Comparison of ENCODE assay signal across 17 cellular contexts in genomic region chr1:90724361-90724760, GRCh38. TPM values are rescaled to one million over a fixed set of nuclear protein-coding genes. Genes with fewer than 3 reads are reported as not detected.
A peak's percentile ranks its signal among the peaks of the same experiment; 100 is the strongest.
DNase-seq lines count a peak whose midpoint lies in the region; ATAC-seq, FAIRE-seq and TF ChIP-seq lines count a peak whose summit lies in the region.
"Had no signal": no experiment of that assay in that cellular context is flagged by ENCODE, and none has a peak within 500 bp of the region (broad histone marks: within the 10 kb centered on the region; RNA-seq: fewer than 3 reads in every experiment).

No MANE protein-coding gene starts in this region.

- H3K9me3 Mint-ChIP-seq in CD8-positive, alpha-beta T cell: peaks cover 22% of the 10 kb centered on the region
- H3K9me3 Mint-ChIP-seq in astrocyte (ENCODE audit: unreplicated experiment): peaks cover 16% of the 10 kb centered on the region
- peaks cover 2% of the 10 kb centered on the region for H3K9me3 Mint-ChIP-seq in natural killer cell treated with Interleukin-12 subunit alpha and Interleukin-12 subunit beta and Interleukin-15 and Interleukin-18, amount 100 ng/mL, for 72 hours

- peaks cover 32% of the 10 kb centered on the region for H3K4me1 ChIP-seq in CD8-positive, alpha-beta T cell (ENCODE audit: insufficient read depth, low read length)
- H3K4me1 ChIP-seq in astrocyte (ENCODE audit: insufficient read depth, low read length): no peaks in the 10 kb centered on the region

- CTCF ChIA-PET in CD8-positive, alpha-beta T cell (lab: Charles Lee): no interaction called here

- POLR2A ChIA-PET in CD8-positive, alpha-beta T cell (lab: Charles Lee): no interaction called here

- no peak for ATAC-seq in CD8-positive, alpha-beta T cell
- no peak for ATAC-seq in natural killer cell treated with Interleukin-12 subunit alpha and Interleukin-12 subunit beta and Interleukin-15 and Interleukin-18, amount 100 ng/mL, for 72 hours
- ATAC-seq in HG03097 (IDR thresholded peaks at IDR 0.05; ENCODE audit: low FRiP score, unreplicated experiment): no peak
- ATAC-seq in GM21717 (IDR thresholded peaks at IDR 0.05; ENCODE audit: unreplicated experiment): no peak
- ATAC-seq: heart left ventricle had no signal

- H4K20me1 ChIP-seq in astrocyte (ENCODE audit: insufficient read depth, low read length): no peaks in the 10 kb centered on the region

- H2AFZ ChIP-seq in astrocyte (ENCODE audit: low read depth, low read length): no peak overlapping the region

- FAIRE-seq in astrocyte (lab: Jason Lieb, UNC): no peak
- FAIRE-seq: RCC 7860 had no signal

- no peak overlapping the region for H3K27ac ChIP-seq in CD8-positive, alpha-beta T cell (ENCODE audit: low read depth, low read length)
- no peak overlapping the region for H3K27ac ChIP-seq in astrocyte (ENCODE audit: low read depth, low read length)
- H3K27ac ChIP-seq: heart left ventricle had no signal

- intact Hi-C loops in CD8-positive, alpha-beta T cell (cut with DNase I, micrococcal nuclease): loop anchor here (5.0 to 10.0 kb wide), 3 partner anchors 110 to 240 kb away; no protein-coding TSS in a partner anchor

- no peak overlapping the region for H3K27ac Mint-ChIP-seq in CD8-positive, alpha-beta T cell
- peak overlapping the region; percentile 22 for H3K27ac Mint-ChIP-seq in astrocyte (ENCODE audit: unreplicated experiment)
- H3K27ac Mint-ChIP-seq in natural killer cell treated with Interleukin-12 subunit alpha and Interleukin-12 subunit beta and Interleukin-15 and Interleukin-18, amount 100 ng/mL, for 72 hours: peak overlapping the region in 1 of 2 donors; percentile 35
- H3K27ac Mint-ChIP-seq: CD14-positive monocyte had no signal

- peaks cover 55% of the 10 kb centered on the region for H3K4me1 Mint-ChIP-seq in CD8-positive, alpha-beta T cell (ENCODE audit: low read depth)
- peaks cover 2% of the 10 kb centered on the region for H3K4me1 Mint-ChIP-seq in astrocyte (ENCODE audit: low read depth, unreplicated experiment)
- H3K4me1 Mint-ChIP-seq in natural killer cell treated with Interleukin-12 subunit alpha and Interleukin-12 subunit beta and Interleukin-15 and Interleukin-18, amount 100 ng/mL, for 72 hours (ENCODE audit: low read depth in 2 of 2): peaks cover 41 to 48% of the 10 kb centered on the region in 2 donors

- TF ChIP-seq CTCF in CD8-positive, alpha-beta T cell (IDR thresholded peaks at IDR 0.05): no peak
- TF ChIP-seq CTCF in GM20000 (IDR thresholded peaks at IDR 0.05; ENCODE audit: extremely low read depth, missing control alignments) (no peak), astrocyte (IDR thresholded peaks at IDR 0.05; ENCODE audit: insufficient read depth, low read depth, low read length) (no peak)

- no peak overlapping the region for H3K4me3 ChIP-seq in CD8-positive, alpha-beta T cell (ENCODE audit: low read depth, low read length)
- no peak overlapping the region for H3K4me3 ChIP-seq in astrocyte (ENCODE audit: insufficient read depth, low read depth, low read length)

- H3K79me2 ChIP-seq in astrocyte (ENCODE audit: insufficient read depth, low read length): no peaks in the 10 kb centered on the region

- H3K36me3 Mint-ChIP-seq in CD8-positive, alpha-beta T cell: no peaks in the 10 kb centered on the region
- H3K36me3 Mint-ChIP-seq in astrocyte (ENCODE audit: low read depth, unreplicated experiment): no peaks in the 10 kb centered on the region
- H3K36me3 Mint-ChIP-seq in natural killer cell treated with Interleukin-12 subunit alpha and Interleukin-12 subunit beta and Interleukin-15 and Interleukin-18, amount 100 ng/mL, for 72 hours: peaks cover 16% of the 10 kb centered on the region

- DNase-seq in CD8-positive, alpha-beta T cell: no peak
- peak; percentile 17 for DNase-seq in GM20000 (ENCODE audit: low spot score)
- DNase-seq in astrocyte (ENCODE audit: low read depth): no peak
- no peak for DNase-seq in natural killer cell treated with Interleukin-12 subunit alpha and Interleukin-12 subunit beta and Interleukin-15 and Interleukin-18, amount 100 ng/mL, for 72 hours (ENCODE audit: low spot score)
- DNase-seq in NCI-H345 treated with DMSO at 0.1 percent for 48 hours (lab: John Stamatoyannopoulos, UW; ENCODE audit: unreplicated experiment): no peak
- no peak for DNase-seq in SK-N-DZ (ENCODE audit: low spot score)
- DNase-seq: GOT3, heart left ventricle, NCI-H1436 had no signal

- H3K4me3 Mint-ChIP-seq in CD8-positive, alpha-beta T cell: peak overlapping the region; percentile 35
- peak overlapping the region; percentile 20 for H3K4me3 Mint-ChIP-seq in astrocyte (ENCODE audit: unreplicated experiment)
- peak overlapping the region; percentile 19 for H3K4me3 Mint-ChIP-seq in natural killer cell treated with Interleukin-12 subunit alpha and Interleukin-12 subunit beta and Interleukin-15 and Interleukin-18, amount 100 ng/mL, for 72 hours

- no peaks in the 10 kb centered on the region for H3K36me3 ChIP-seq in CD8-positive, alpha-beta T cell (ENCODE audit: insufficient read depth, low read length)
- H3K36me3 ChIP-seq in astrocyte (ENCODE audit: insufficient read depth, low read length): no peaks in the 10 kb centered on the region
- H3K36me3 ChIP-seq: heart left ventricle had no signal

- H3K9me3 ChIP-seq in CD8-positive, alpha-beta T cell (ENCODE audit: low read length): peaks cover 5% of the 10 kb centered on the region
- H3K9me3 ChIP-seq in astrocyte (ENCODE audit: insufficient read depth, low read depth, low read length): peaks cover 3% of the 10 kb centered on the region

- peaks cover 91% of the 10 kb centered on the region for H3K27me3 Mint-ChIP-seq in CD8-positive, alpha-beta T cell (ENCODE audit: low read depth)
- H3K27me3 Mint-ChIP-seq in astrocyte (ENCODE audit: low read depth, unreplicated experiment): peaks cover 89% of the 10 kb centered on the region
- H3K27me3 Mint-ChIP-seq in natural killer cell treated with Interleukin-12 subunit alpha and Interleukin-12 subunit beta and Interleukin-15 and Interleukin-18, amount 100 ng/mL, for 72 hours: peaks cover 77 to 88% of the 10 kb centered on the region in 2 donors

- no peak overlapping the region for H3K4me2 ChIP-seq in astrocyte (ENCODE audit: low read length)

- no peak overlapping the region for H3K9ac ChIP-seq in astrocyte (ENCODE audit: low read length)

- peaks cover 90% of the 10 kb centered on the region for H3K27me3 ChIP-seq in CD8-positive, alpha-beta T cell (ENCODE audit: insufficient read depth, low read length)
- H3K27me3 ChIP-seq in astrocyte (ENCODE audit: insufficient read depth, low read length): peaks cover 97% of the 10 kb centered on the region

RNA-seq across cellular contexts. Expression of gene BARHL2, which starts 7.3 kb away (rescaled TPM):
- not detected for total RNA-seq in CD8-positive, alpha-beta T cell
- total RNA-seq in astrocyte: not detected in 2 replicates
- not detected for total RNA-seq in natural killer cell treated with Interleukin-12 subunit alpha and Interleukin-12 subunit beta and Interleukin-15 and Interleukin-18, amount 100 ng/mL, for 72 hours
- not detected in 2 replicates for polyA plus RNA-seq in SK-N-DZ (2014; cell fraction: cytosol; rRNA removed)
- not detected in 2 replicates for polyA plus RNA-seq in SK-N-DZ (2014; cell fraction: nucleus; rRNA removed)
- total RNA-seq: activated naive CD4-positive, alpha-beta T cell treated with anti-CD3 and anti-CD28 coated beads, Interleukin-2, amount 50 U/mL, for 72 hours; chondrocyte; epithelial cell of proximal tubule; heart left ventricle; NCI-H460 had no signal
- polyA plus RNA-seq: CD14-positive monocyte, heart left ventricle had no signal
